Comparison of ENCODE assay signal across 9 cellular contexts in genomic region chr12:66035289-66035961, GRCh38.
DNase-seq lines count a peak whose midpoint lies in the region; ATAC-seq and TF ChIP-seq lines count a peak whose summit lies in the region.
"Had no signal": no experiment of that assay in that cellular context is flagged by ENCODE, and none has a peak within 500 bp of the region (broad histone marks: within the 10 kb centered on the region; RNA-seq: fewer than 3 reads in every experiment).

No MANE protein-coding gene starts in this region.

- CTCF ChIA-PET in activated CD8-positive, alpha-beta T cell treated with anti-CD3 and anti-CD28 coated beads for 36 hours (lab: Charles Lee): interaction anchor here (1.0 to 1.8 kb wide), 3 partner anchors 28 to 479 kb away, joined by 3 to 4 read pairs (median 4); no protein-coding TSS in a partner anchor
- CTCF ChIA-PET in activated CD8-positive, alpha-beta T cell treated with anti-CD3 and anti-CD28 coated beads, Interleukin-2, amount 10 ng/mL, durations not matched to agents 7 days and 5 days (lab: Charles Lee): interaction anchor here (1.1 kb wide), 1 partner anchor 433 kb away, joined by 4 read pairs; no protein-coding TSS in a partner anchor

- no peaks in the 10 kb centered on the region for H3K36me3 ChIP-seq in thoracic aorta

- no peaks in the 10 kb centered on the region for H3K9me3 ChIP-seq in thoracic aorta

- intact Hi-C loops in activated CD8-positive, alpha-beta T cell treated with anti-CD3 and anti-CD28 coated beads for 36 hours (cut with micrococcal nuclease): no loop called here

- DNase-seq in activated CD8-positive, alpha-beta T cell treated with anti-CD3 and anti-CD28 coated beads for 36 hours: no peak
- no peak for DNase-seq in activated CD8-positive, alpha-beta T cell treated with anti-CD3 and anti-CD28 coated beads, Interleukin-2, amount 10 ng/mL, durations not matched to agents 7 days and 5 days
- DNase-seq in NCI-H82 treated with DMSO at 0.1 percent for 48 hours (lab: John Stamatoyannopoulos, UW; ENCODE audit: unreplicated experiment): peak; percentile 5
- DNase-seq in endothelial cell (ENCODE audit: low spot score): no peak
- no peak for DNase-seq in thoracic aorta (ENCODE audit: low spot score)
- DNase-seq in NCI-H1436 treated with DMSO at 0.1 percent for 48 hours (lab: John Stamatoyannopoulos, UW): no peak
- no peak for DNase-seq in omental fat pad (ENCODE audit: low spot score)
- DNase-seq: DMS79 treated with DMSO at 0.1 percent for 48 hours had no signal

- H3K27me3 Mint-ChIP-seq in activated CD8-positive, alpha-beta T cell treated with anti-CD3 and anti-CD28 coated beads for 36 hours: peaks cover 24% of the 10 kb centered on the region
- H3K27me3 Mint-ChIP-seq in activated CD8-positive, alpha-beta T cell treated with anti-CD3 and anti-CD28 coated beads, Interleukin-2, amount 10 ng/mL, durations not matched to agents 7 days and 5 days (ENCODE audit: low read depth): peaks cover 7% of the 10 kb centered on the region
- H3K27me3 Mint-ChIP-seq in endothelial cell (ENCODE audit: unreplicated experiment): no peaks in the 10 kb centered on the region

- H3K4me3 ChIP-seq in thoracic aorta: peak overlapping the region; percentile 24

- H3K4me3 Mint-ChIP-seq in activated CD8-positive, alpha-beta T cell treated with anti-CD3 and anti-CD28 coated beads for 36 hours: no peak overlapping the region
- H3K4me3 Mint-ChIP-seq in activated CD8-positive, alpha-beta T cell treated with anti-CD3 and anti-CD28 coated beads, Interleukin-2, amount 10 ng/mL, durations not matched to agents 7 days and 5 days: no peak overlapping the region
- H3K4me3 Mint-ChIP-seq in endothelial cell (ENCODE audit: unreplicated experiment): no peak overlapping the region

- H3K4me1 ChIP-seq in thoracic aorta (ENCODE audit: control insufficient read depth in 1 of 2, low read depth in 2 of 2): peaks cover 5 to 16% of the 10 kb centered on the region in 2 donors

- H3K4me1 Mint-ChIP-seq in activated CD8-positive, alpha-beta T cell treated with anti-CD3 and anti-CD28 coated beads for 36 hours (ENCODE audit: low read depth): no peaks in the 10 kb centered on the region
- H3K4me1 Mint-ChIP-seq in activated CD8-positive, alpha-beta T cell treated with anti-CD3 and anti-CD28 coated beads, Interleukin-2, amount 10 ng/mL, durations not matched to agents 7 days and 5 days (ENCODE audit: low read depth): peaks cover 3% of the 10 kb centered on the region
- peaks cover 8% of the 10 kb centered on the region for H3K4me1 Mint-ChIP-seq in endothelial cell (ENCODE audit: unreplicated experiment)

- H3K27ac Mint-ChIP-seq in activated CD8-positive, alpha-beta T cell treated with anti-CD3 and anti-CD28 coated beads for 36 hours: no peak overlapping the region
- H3K27ac Mint-ChIP-seq in activated CD8-positive, alpha-beta T cell treated with anti-CD3 and anti-CD28 coated beads, Interleukin-2, amount 10 ng/mL, durations not matched to agents 7 days and 5 days: no peak overlapping the region
- H3K27ac Mint-ChIP-seq in endothelial cell (ENCODE audit: unreplicated experiment): no peak overlapping the region

- ATAC-seq in activated CD8-positive, alpha-beta T cell treated with anti-CD3 and anti-CD28 coated beads for 36 hours: no peak
- ATAC-seq in activated CD8-positive, alpha-beta T cell treated with anti-CD3 and anti-CD28 coated beads, Interleukin-2, amount 10 ng/mL, durations not matched to agents 7 days and 5 days: no peak
- ATAC-seq in thoracic aorta (ENCODE audit: insufficient number of reproducible peaks, low FRiP score, low read depth) (no peak), HG02623 (IDR thresholded peaks at IDR 0.05; ENCODE audit: unreplicated experiment) (no peak), omental fat pad (ENCODE audit: low FRiP score) (no peak)

- no peaks in the 10 kb centered on the region for H3K9me3 Mint-ChIP-seq in activated CD8-positive, alpha-beta T cell treated with anti-CD3 and anti-CD28 coated beads for 36 hours
- no peaks in the 10 kb centered on the region for H3K9me3 Mint-ChIP-seq in activated CD8-positive, alpha-beta T cell treated with anti-CD3 and anti-CD28 coated beads, Interleukin-2, amount 10 ng/mL, durations not matched to agents 7 days and 5 days (ENCODE audit: insufficient read depth)
- H3K9me3 Mint-ChIP-seq in endothelial cell (ENCODE audit: unreplicated experiment): no peaks in the 10 kb centered on the region

- H3K27me3 ChIP-seq in thoracic aorta (replicated peaks; ENCODE audit: insufficient read depth): no peaks in the 10 kb centered on the region

- POLR2A ChIA-PET in activated CD8-positive, alpha-beta T cell treated with anti-CD3 and anti-CD28 coated beads for 36 hours (lab: Charles Lee): no interaction called here
- POLR2A ChIA-PET in activated CD8-positive, alpha-beta T cell treated with anti-CD3 and anti-CD28 coated beads, Interleukin-2, amount 10 ng/mL, durations not matched to agents 7 days and 5 days (lab: Charles Lee): no interaction called here

- peak; percentile 59 for TF ChIP-seq CTCF in activated CD8-positive, alpha-beta T cell treated with anti-CD3 and anti-CD28 coated beads for 36 hours (IDR thresholded peaks at IDR 0.05)
- TF ChIP-seq CTCF in endothelial cell (IDR thresholded peaks at IDR 0.05; ENCODE audit: unreplicated experiment) (peak; percentile 32), thoracic aorta (IDR thresholded peaks at IDR 0.05) (peak; percentile 15), omental fat pad (IDR thresholded peaks at IDR 0.05) (no peak)

- H3K36me3 Mint-ChIP-seq in activated CD8-positive, alpha-beta T cell treated with anti-CD3 and anti-CD28 coated beads for 36 hours (ENCODE audit: low read depth): no peaks in the 10 kb centered on the region
- no peaks in the 10 kb centered on the region for H3K36me3 Mint-ChIP-seq in activated CD8-positive, alpha-beta T cell treated with anti-CD3 and anti-CD28 coated beads, Interleukin-2, amount 10 ng/mL, durations not matched to agents 7 days and 5 days (ENCODE audit: low read depth)
- no peaks in the 10 kb centered on the region for H3K36me3 Mint-ChIP-seq in endothelial cell (ENCODE audit: low read depth, unreplicated experiment)

- H3K27ac ChIP-seq in thoracic aorta: peak overlapping the region; percentile 51 to 77

Comparison
In these comparisons a context has a peak if more than half of its experiments do, and no peak if none do; other contexts are left out.
1. CTCF ChIP-seq: peak in activated CD8-positive, alpha-beta T cell treated with anti-CD3 and anti-CD28 coated beads for 36 hours (single experiment), endothelial cell (single experiment) and thoracic aorta (single experiment); none in omental fat pad (0 of 3).